Comparison of ENCODE assay signal across 22 cellular contexts in genomic region chr2:147980940-147981339, GRCh38. TPM values are rescaled to one million over a fixed set of nuclear protein-coding genes. Genes with fewer than 3 reads are reported as not detected.
A peak's percentile ranks its signal among the peaks of the same experiment; 100 is the strongest.
DNase-seq lines count a peak whose midpoint lies in the region; ATAC-seq, FAIRE-seq and TF ChIP-seq lines count a peak whose summit lies in the region.
"Had no signal": no experiment of that assay in that cellular context is flagged by ENCODE, and none has a peak within 500 bp of the region (broad histone marks: within the 10 kb centered on the region; RNA-seq: fewer than 3 reads in every experiment).

No MANE protein-coding gene starts in this region.

- no peak for TF ChIP-seq RAD21 in SK-N-SH (IDR thresholded peaks at IDR 0.05; ENCODE audit: low read length)

- H3K4me1 ChIP-seq in A673 (ENCODE audit: insufficient read depth, low read length, poor library complexity, severe bottlenecking), result peaks cover 28% of the 10 kb centered on the region
- peaks cover 5 to 7% of the 10 kb centered on the region in 2 experiments; a peak in 3 of 4 replicates for H3K4me1 ChIP-seq in SK-N-SH (ENCODE audit: control insufficient read depth in 1 of 2, insufficient read depth in 2 of 2, low read depth in 1 of 2, low read length in 1 of 2)
- H3K4me1 ChIP-seq: A549, BE2C, BLaER1 had no signal

- H3K36me3 Mint-ChIP-seq in T-helper 17 cell (ENCODE audit: low read depth), result peaks cover 4% of the 10 kb centered on the region

- no peaks in the 10 kb centered on the region for H3K9me2 ChIP-seq in SK-N-SH

- no peak overlapping the region for H2AFZ ChIP-seq in SK-N-SH (ENCODE audit: low read depth)

- CTCF ChIA-PET in A673 (lab: Charles Lee), result no interaction called here
- CTCF ChIA-PET in SK-N-SH (lab: Yijun Ruan, JAX), result interaction anchor here (2.3 kb wide), 1 partner anchor 529 kb away, joined by 6 read pairs; no protein-coding TSS in a partner anchor

- H3K4me1 Mint-ChIP-seq in T-helper 17 cell, result peaks cover 29% of the 10 kb centered on the region

- no peak overlapping the region for H3K9ac ChIP-seq in SK-N-SH
- H3K9ac ChIP-seq: BLaER1 had no signal

- peaks cover 56% of the 10 kb centered on the region for H3K79me2 ChIP-seq in SK-N-SH (ENCODE audit: insufficient read depth)

- no peak for TF ChIP-seq CTCF in A673 (conservative IDR thresholded peaks at IDR 0.05; ENCODE audit: low read depth, low read length)
- TF ChIP-seq CTCF in SK-N-SH (IDR thresholded peaks at IDR 0.05), result no peak

- intact Hi-C loops in A673 (cut with micrococcal nuclease; ENCODE audit: unreplicated experiment), result no loop called here

- H3K27me3 Mint-ChIP-seq in T-helper 17 cell, result no peaks in the 10 kb centered on the region
- H3K27me3 Mint-ChIP-seq: CD4-positive, alpha-beta memory T cell; CD4-positive, CD25-positive, alpha-beta regulatory T cell; CD8-positive, alpha-beta memory T cell had no signal

- 46% methylated on average over 5 of the region's 5 CpGs for WGBS in SK-N-SH (ENCODE audit: low lambda C conversion rate)

- no peaks in the 10 kb centered on the region for H3K36me3 ChIP-seq in A673 (ENCODE audit: insufficient read depth, low read length, poor library complexity, severe bottlenecking)
- peaks cover 2 to 4% of the 10 kb centered on the region in 2 experiments for H3K36me3 ChIP-seq in SK-N-SH (replicated peaks in 1 of 2; ENCODE audit: control insufficient read depth in 1 of 2, insufficient read depth in 2 of 2, low read length in 1 of 2)
- H3K36me3 ChIP-seq: BE2C had no signal

- no peak for TF ChIP-seq POLR2A in GM12892 (IDR thresholded peaks at IDR 0.05; ENCODE audit: low read depth, low read length)

- POLR2A ChIA-PET in A673 (lab: Charles Lee; ENCODE audit: low non-redundant PET) (no interaction called here), SK-N-SH (lab: Yijun Ruan, JAX) (no interaction called here)

- peak overlapping the region; percentile 1 for H3K27ac Mint-ChIP-seq in T-helper 17 cell
- H3K27ac Mint-ChIP-seq: CD4-positive, CD25-positive, alpha-beta regulatory T cell had no signal

- no peaks in the 10 kb centered on the region for H3F3A ChIP-seq in SK-N-SH (replicated peaks; ENCODE audit: insufficient read depth)

- H4K20me1 ChIP-seq in SK-N-SH (ENCODE audit: insufficient read depth), result no peaks in the 10 kb centered on the region

- ATAC-seq in T-helper 17 cell (no peak), HG02973 (IDR thresholded peaks at IDR 0.05; ENCODE audit: unreplicated experiment) (no peak)
- ATAC-seq: A549 had no signal

- peak; percentile 6 for DNase-seq in A673 (ENCODE audit: low spot score)
- no peak for DNase-seq in GM12892 (ENCODE audit: insufficient read length)
- peak; percentile 10 for DNase-seq in SK-N-SH
- no peak for DNase-seq in T-helper 17 cell
- no peak for DNase-seq in HuH-7 (ENCODE audit: low spot score)
- no peak for DNase-seq in retina
- DNase-seq: ACHN; BE2C; C1 segment of cervical spinal cord; CD4-positive, alpha-beta memory T cell; CD4-positive, CD25-positive, alpha-beta regulatory T cell; CD8-positive, alpha-beta memory T cell; COR-L47; DMS79 treated with DMSO at 0.1 percent for 48 hours; GF-D8 had no signal

- 0 out of 2 replicates have a peak overlapping the region, but pooled peaks have one; percentile 14 for H3K4me2 ChIP-seq in SK-N-SH
- H3K4me2 ChIP-seq: A549, BLaER1 had no signal

- no peaks in the 10 kb centered on the region for H3K9me3 ChIP-seq in A673 (ENCODE audit: low read depth, low read length, poor library complexity, severe bottlenecking)
- H3K9me3 ChIP-seq in SK-N-SH, result peaks cover 5% of the 10 kb centered on the region; the same call in 1 of the 2 replicates
- no peaks in the 10 kb centered on the region for H3K9me3 ChIP-seq in T-helper 17 cell (ENCODE audit: control insufficient read depth, low read length, poor library complexity, severe bottlenecking)
- H3K9me3 ChIP-seq: A549, BE2C had no signal

- FAIRE-seq in GM12892 (lab: Jason Lieb, UNC), result peak; percentile 21
- FAIRE-seq: A549, G401.6, GM12891 had no signal

- H3K27ac ChIP-seq in A673 (ENCODE audit: low read depth, low read length, poor library complexity, severe bottlenecking), result no peak overlapping the region
- H3K27ac ChIP-seq in SK-N-SH (ENCODE audit: low read depth in 2 of 2, low read length in 1 of 2), result peak overlapping the region in 1 of 2 experiments; percentile 43; a peak in 2 of 4 replicates
- H3K27ac ChIP-seq: 22Rv1, A549, BLaER1 had no signal

- no peaks in the 10 kb centered on the region for H3K27me3 ChIP-seq in A673 (replicated peaks; ENCODE audit: insufficient read depth, low read depth, low read length, poor library complexity)
- H3K27me3 ChIP-seq in SK-N-SH (ENCODE audit: insufficient read depth), result no peaks in the 10 kb centered on the region
- H3K27me3 ChIP-seq: BE2C, BLaER1 had no signal

- no TSS peak for BruUV-seq in A673 (replicated peaks; lab: Mats Ljungman, UMichigan)

- no peak overlapping the region for H3K4me3 ChIP-seq in A673 (ENCODE audit: low read depth, low read length, poor library complexity, severe bottlenecking)
- peak overlapping the region in 1 of 2 experiments; percentile 19; a peak in 1 of 4 replicates for H3K4me3 ChIP-seq in SK-N-SH (ENCODE audit: low read depth in 2 of 2, low read length in 1 of 2)
- H3K4me3 ChIP-seq: A549, BLaER1 had no signal

- peak in 1 of 2 experiments; percentile 47; a peak in 1 of 4 replicates for TF ChIP-seq EP300 in SK-N-SH (IDR thresholded peaks at IDR 0.05; ENCODE audit: borderline replicate concordance in 1 of 2, low read depth in 1 of 2, low read length in 1 of 2)

- H3K4me3 Mint-ChIP-seq in T-helper 17 cell, result no peak overlapping the region
- H3K4me3 Mint-ChIP-seq: CD14-positive monocyte; CD4-positive, alpha-beta memory T cell; CD4-positive, CD25-positive, alpha-beta regulatory T cell; CD8-positive, alpha-beta memory T cell had no signal

TF ChIP-seq in SK-N-SH, 30 proteins besides CTCF, POLR2A, EP300 and RAD21:
- TF ChIP-seq TCF12 (IDR thresholded peaks at IDR 0.05), result peak; percentile 46
- 0 out of 2 replicates have a peak, but pooled peaks have one; percentile 30 for TF ChIP-seq PBX3 (IDR thresholded peaks at IDR 0.05)
- TF ChIP-seq GABPA (IDR thresholded peaks at IDR 0.05; ENCODE audit: low read depth), result no peak
- peak; percentile 74 for TF ChIP-seq GATA2 (CRISPR knock-in tag; IDR thresholded peaks at IDR 0.05)

RNA-seq across cellular contexts. Expression of gene ORC4, which starts 39.6 kb away (rescaled TPM):
- total RNA-seq in A673 (2021), result 63.5 and 63.9 TPM in 2 replicates
- 45.6 TPM for polyA plus RNA-seq in GM12892 (2012; ENCODE audit: missing spikeins)
- polyA plus RNA-seq in SK-N-SH (2012; rRNA removed), result 15.2 and 22.0 TPM in 2 replicates
- polyA plus RNA-seq in SK-N-SH (2012; cell fraction: cytosol; rRNA removed), result 26.0 and 29.7 TPM in 2 replicates
- polyA plus RNA-seq in SK-N-SH (2012; cell fraction: nucleus; rRNA removed), result 7.9 and 19.1 TPM in 2 replicates
- 10 to 100 TPM; 29.5 to 32.7 TPM for total RNA-seq in T-helper 17 cell

RNA-seq across cellular contexts. Expression of gene MBD5, which starts 40.0 kb away (rescaled TPM):
- 32.4 and 36.1 TPM in 2 replicates for total RNA-seq in A673 (2021)
- polyA plus RNA-seq in GM12892 (2012; ENCODE audit: missing spikeins), result 25.1 TPM
- 7.4 and 11.7 TPM in 2 replicates for polyA plus RNA-seq in SK-N-SH (2012; rRNA removed)
- polyA plus RNA-seq in SK-N-SH (2012; cell fraction: cytosol; rRNA removed), result 8.7 and 9.5 TPM in 2 replicates
- 6.7 and 12.4 TPM in 2 replicates for polyA plus RNA-seq in SK-N-SH (2012; cell fraction: nucleus; rRNA removed)
- 10 to 100 TPM; 56.1 to 56.8 TPM for total RNA-seq in T-helper 17 cell

Comparison
In these comparisons a context has a peak if more than half of its experiments do, and no peak if none do; other contexts are left out.
1. DNase-seq: peak in A673 (single experiment) and SK-N-SH (single experiment); none in GM12892 (single experiment), T-helper 17 cell (0 of 3), HuH-7 (single experiment) and retina (single experiment).